ENCODE assay signal across 10 cellular contexts in genomic region chr1:4654764-4655673, GRCh38. TPM values are rescaled to one million over a fixed set of nuclear protein-coding genes. Genes with fewer than 3 reads are reported as not detected.
A peak's percentile ranks its signal among the peaks of the same experiment; 100 is the strongest.
DNase-seq lines count a peak whose midpoint lies in the region; ATAC-seq and TF ChIP-seq lines count a peak whose summit lies in the region.
"Had no signal": no experiment of that assay in that cellular context is flagged by ENCODE, and none has a peak within 500 bp of the region (broad histone marks: within the 10 kb centered on the region; RNA-seq: fewer than 3 reads in every experiment).

No MANE protein-coding gene starts in this region.

- H2AFZ ChIP-seq in SK-N-SH (ENCODE audit: low read depth), result no peak overlapping the region

- H3K27ac ChIP-seq in SK-N-SH (ENCODE audit: low read depth in 2 of 2, low read length in 1 of 2) (no peak overlapping the region; a peak in 1 of 4 replicates), WERI-Rb-1 (no peak overlapping the region), iPS-20b (ENCODE audit: low read length) (no peak overlapping the region), stomach (no peak overlapping the region)

- no peak overlapping the region for H3K9ac ChIP-seq in SK-N-SH
- H3K9ac ChIP-seq in iPS-20b (ENCODE audit: low read depth, low read length), result no peak overlapping the region

- TF ChIP-seq EP300 in SK-N-SH (IDR thresholded peaks at IDR 0.05; ENCODE audit: borderline replicate concordance in 1 of 2, low read depth in 1 of 2, low read length in 1 of 2) (no peak), stomach (IDR thresholded peaks at IDR 0.05) (no peak)

- no peaks in the 10 kb centered on the region for H3K9me2 ChIP-seq in SK-N-SH

- CTCF ChIA-PET in SK-N-SH (lab: Yijun Ruan, JAX), result interaction anchor here (0.6 to 7.2 kb wide), 53 partner anchors 9 to 1320 kb away, joined by 3 to 70 read pairs (median 5); no protein-coding TSS in a partner anchor

- H3K4me3 ChIP-seq in SK-N-SH (ENCODE audit: low read depth in 2 of 2, low read length in 1 of 2), result peak overlapping the region in 1 of 2 experiments; percentile 45; a peak in 1 of 4 replicates
- H3K4me3 ChIP-seq in WERI-Rb-1 (ENCODE audit: low read depth, low read length), result peak overlapping the region; percentile 36
- peak overlapping the region; percentile 57; the same call in 1 of the 2 replicates for H3K4me3 ChIP-seq in iPS-20b (ENCODE audit: low read length)
- H3K4me3 ChIP-seq in stomach, result peak overlapping the region; percentile 31 to 38 (median 36)

- peak; percentile 82 for DNase-seq in SK-N-SH
- no peak for DNase-seq in WERI-Rb-1
- no peak for DNase-seq in stomach
- no peak for DNase-seq in glomerular visceral epithelial cell (ENCODE audit: extremely low spot score)
- DNase-seq: SW 1271 had no signal

- intact Hi-C loops in stomach (cut with DNase I; ENCODE audit: low total_unique reads), result no loop called here

- H4K20me1 ChIP-seq in SK-N-SH (ENCODE audit: insufficient read depth), result no peaks in the 10 kb centered on the region

- no peaks in the 10 kb centered on the region for H3K79me2 ChIP-seq in SK-N-SH (ENCODE audit: insufficient read depth)

- no peaks in the 10 kb centered on the region for H3K36me3 ChIP-seq in SK-N-SH (replicated peaks in 1 of 2; ENCODE audit: control insufficient read depth in 1 of 2, insufficient read depth in 2 of 2, low read length in 1 of 2)
- H3K36me3 ChIP-seq in WERI-Rb-1, result no peaks in the 10 kb centered on the region
- no peaks in the 10 kb centered on the region for H3K36me3 ChIP-seq in iPS-20b (ENCODE audit: insufficient read depth, low read depth, low read length)
- H3K36me3 ChIP-seq in stomach, result no peaks in the 10 kb centered on the region

- H3F3A ChIP-seq in SK-N-SH (replicated peaks; ENCODE audit: insufficient read depth), result no peaks in the 10 kb centered on the region

- ATAC-seq in SK-N-SH treated with all-trans-retinoic acid at 6 μM for 48 hours (no peak), HG02678 (IDR thresholded peaks at IDR 0.05; ENCODE audit: unreplicated experiment) (no peak), GM19351 (IDR thresholded peaks at IDR 0.05; ENCODE audit: unreplicated experiment) (no peak)

- no peak overlapping the region for H3K4me2 ChIP-seq in SK-N-SH

- H3K27me3 ChIP-seq in SK-N-SH (ENCODE audit: insufficient read depth) (no peaks in the 10 kb centered on the region), WERI-Rb-1 (ENCODE audit: insufficient read depth, low read depth, severe bottlenecking) (peaks cover 87% of the 10 kb centered on the region), iPS-20b (ENCODE audit: insufficient read depth, low read length) (peaks cover 82% of the 10 kb centered on the region), stomach (peaks cover 17 to 99% (median 64%) of the 10 kb centered on the region in 3 donors)

- H3K4me1 ChIP-seq in SK-N-SH (ENCODE audit: control insufficient read depth in 1 of 2, insufficient read depth in 2 of 2, low read depth in 1 of 2, low read length in 1 of 2) (peaks cover 0 to 23% of the 10 kb centered on the region in 2 experiments; a peak in 1 of 4 replicates), iPS-20b (ENCODE audit: insufficient read depth, low read length) (peaks cover 43% of the 10 kb centered on the region), stomach (peaks cover 0 to 35% (median 19%) of the 10 kb centered on the region in 4 donors)

- no peak for TF ChIP-seq CTCF in SK-N-SH (IDR thresholded peaks at IDR 0.05)
- TF ChIP-seq CTCF in WERI-Rb-1 (IDR thresholded peaks at IDR 0.05; ENCODE audit: low read depth, low read length), result no peak
- TF ChIP-seq CTCF in stomach (IDR thresholded peaks at IDR 0.05), result no peak

- TF ChIP-seq RAD21 in SK-N-SH (IDR thresholded peaks at IDR 0.05; ENCODE audit: low read length), result no peak

- TF ChIP-seq POLR2A in stomach (IDR thresholded peaks at IDR 0.05), result no peak

- H3K9me3 ChIP-seq in SK-N-SH (no peaks in the 10 kb centered on the region), WERI-Rb-1 (ENCODE audit: severe bottlenecking) (no peaks in the 10 kb centered on the region), iPS-20b (ENCODE audit: insufficient read depth, low read depth, low read length) (no peaks in the 10 kb centered on the region), stomach (no peaks in the 10 kb centered on the region)

- POLR2A ChIA-PET in SK-N-SH (lab: Yijun Ruan, JAX), result interaction anchor here (0.6 kb wide), 1 partner anchor 803 kb away, joined by 8 read pairs; no protein-coding TSS in a partner anchor

- 33% methylated on average over 13 of the region's 142 CpGs for WGBS in SK-N-SH (ENCODE audit: low lambda C conversion rate)
- WGBS in stomach, 5 donors, result 1 to 2% (median 2%) methylated on average over 13 to 141 of the region's 142 CpGs

TF ChIP-seq in SK-N-SH, 30 proteins besides CTCF, POLR2A, EP300 and RAD21 (continues in another document):
- TF ChIP-seq GABPA (IDR thresholded peaks at IDR 0.05; ENCODE audit: low read depth) (no peak), RCOR1 (IDR thresholded peaks at IDR 0.05; ENCODE audit: low read length) (no peak), EZH2phosphoT487 (IDR thresholded peaks at IDR 0.05; ENCODE audit: borderline replicate concordance, low read depth) (no peak), MXI1 (IDR thresholded peaks at IDR 0.05; ENCODE audit: low read depth, low read length) (no peak), ZBTB33 (IDR thresholded peaks at IDR 0.05; ENCODE audit: borderline replicate concordance, low read depth) (no peak), TCF12 (IDR thresholded peaks at IDR 0.05) (no peak), MEF2A (IDR thresholded peaks at IDR 0.05; ENCODE audit: borderline replicate concordance, low read depth) (no peak)
- TF ChIP-seq, protein P1, sequence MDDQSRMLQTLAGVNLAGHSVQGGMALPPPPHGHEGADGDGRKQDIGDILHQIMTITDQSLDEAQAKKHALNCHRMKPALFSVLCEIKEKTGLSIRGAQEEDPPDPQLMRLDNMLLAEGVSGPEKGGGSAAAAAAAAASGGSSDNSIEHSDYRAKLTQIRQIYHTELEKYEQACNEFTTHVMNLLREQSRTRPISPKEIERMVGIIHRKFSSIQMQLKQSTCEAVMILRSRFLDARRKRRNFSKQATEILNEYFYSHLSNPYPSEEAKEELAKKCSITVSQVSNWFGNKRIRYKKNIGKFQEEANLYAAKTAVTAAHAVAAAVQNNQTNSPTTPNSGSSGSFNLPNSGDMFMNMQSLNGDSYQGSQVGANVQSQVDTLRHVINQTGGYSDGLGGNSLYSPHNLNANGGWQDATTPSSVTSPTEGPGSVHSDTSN (IDR thresholded peaks at IDR 0.05), result no peak

TF ChIP-seq in SK-N-SH treated with all-trans-retinoic acid at 6 μM for 48 hours, 23 proteins besides CTCF, POLR2A, EP300 and RAD21:
- TF ChIP-seq CSDC2 (CRISPR knock-in tag; IDR thresholded peaks at IDR 0.05), result no peak
- TF ChIP-seq, protein P2, sequence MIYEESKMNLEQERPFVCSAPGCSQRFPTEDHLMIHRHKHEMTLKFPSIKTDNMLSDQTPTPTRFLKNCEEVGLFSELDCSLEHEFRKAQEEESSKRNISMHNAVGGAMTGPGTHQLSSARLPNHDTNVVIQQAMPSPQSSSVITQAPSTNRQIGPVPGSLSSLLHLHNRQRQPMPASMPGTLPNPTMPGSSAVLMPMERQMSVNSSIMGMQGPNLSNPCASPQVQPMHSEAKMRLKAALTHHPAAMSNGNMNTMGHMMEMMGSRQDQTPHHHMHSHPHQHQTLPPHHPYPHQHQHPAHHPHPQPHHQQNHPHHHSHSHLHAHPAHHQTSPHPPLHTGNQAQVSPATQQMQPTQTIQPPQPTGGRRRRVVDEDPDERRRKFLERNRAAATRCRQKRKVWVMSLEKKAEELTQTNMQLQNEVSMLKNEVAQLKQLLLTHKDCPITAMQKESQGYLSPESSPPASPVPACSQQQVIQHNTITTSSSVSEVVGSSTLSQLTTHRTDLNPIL (CRISPR knock-in tag; IDR thresholded peaks at IDR 0.05; ENCODE audit: low read depth), result no peak
- no peak for TF ChIP-seq GLIS3 (CRISPR knock-in tag; IDR thresholded peaks at IDR 0.05)

RNA-seq across cellular contexts. Expression of gene AJAP1, which starts 0.6 kb away (rescaled TPM):
- polyA plus RNA-seq in SK-N-SH (2012; rRNA removed) (not detected in 2 replicates), stomach (under 1 TPM; 0.10 to 0.31 (median 0.12) TPM)
- polyA plus RNA-seq in SK-N-SH (2012; cell fraction: cytosol; rRNA removed), result under 0.01 TPM in 1 of 2 replicates, not detected in the other
- 0.01 TPM in 1 of 2 replicates, not detected in the other for polyA plus RNA-seq in SK-N-SH (2012; cell fraction: nucleus; rRNA removed)
- total RNA-seq in stomach, result 1 to 10 TPM in 1 of 5 donors, under 1 TPM in 1, not detected in 3; 0.14 to 1.1 TPM
- total RNA-seq: activated CD8-positive, alpha-beta memory T cell treated with anti-CD3 and anti-CD28 coated beads for 36 hours had no signal
